20 cellular contexts compared by ENCODE assay signal in the genomic region with DNA sequence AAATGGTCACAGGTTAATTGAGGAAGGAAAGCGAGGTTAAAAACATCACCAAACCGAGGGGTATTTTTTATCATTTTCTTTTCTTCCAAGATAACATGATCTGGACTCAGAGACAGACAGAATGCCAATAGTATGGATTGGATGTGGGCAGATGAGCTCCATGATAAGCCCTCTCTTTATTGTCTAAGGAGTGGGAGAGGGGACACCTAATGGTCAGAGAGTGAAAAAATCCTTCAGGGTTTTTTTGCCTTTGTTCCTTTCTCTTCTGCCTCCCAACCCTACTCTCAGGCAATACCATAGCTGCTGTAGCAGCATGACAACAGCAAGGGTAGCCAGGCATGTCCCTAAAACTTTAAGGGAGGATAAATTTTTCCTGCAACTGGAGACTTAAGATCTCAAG.
DNase-seq lines count a peak whose midpoint lies in the region; ATAC-seq and TF ChIP-seq lines count a peak whose summit lies in the region.
"Had no signal": no experiment of that assay in that cellular context is flagged by ENCODE, and none has a peak within 500 bp of the region (broad histone marks: within the 10 kb centered on the region; RNA-seq: fewer than 3 reads in every experiment).

No MANE protein-coding gene starts in this region.

- peaks cover 25% of the 10 kb centered on the region for H3K9me3 ChIP-seq in endodermal cell (ENCODE audit: control insufficient read depth, low read length)
- H3K9me3 ChIP-seq: SJCRH30, thoracic aorta had no signal

- peaks cover 7% of the 10 kb centered on the region for H3K9me3 Mint-ChIP-seq in endodermal cell
- H3K9me3 Mint-ChIP-seq: CD4-positive, alpha-beta T cell had no signal

- WGBS in endodermal cell (ENCODE audit: insufficient coverage in 1 of 2, insufficient read length in 1 of 2), 2 experiments = 94 to 100% methylated on average over 2 of the region's 2 CpGs

- H3K4me1 ChIP-seq in endodermal cell (ENCODE audit: control insufficient read depth, insufficient read depth, low read length) = peaks cover 4% of the 10 kb centered on the region
- H3K4me1 ChIP-seq: left lung, right atrium auricular region had no signal

- no peak overlapping the region for H3K9ac ChIP-seq in endodermal cell (ENCODE audit: extremely low read depth, low read length, poor library complexity, severe bottlenecking)

- DNase-seq in AG10803 (ENCODE audit: low read depth) (peak; percentile 1), GM12864 (ENCODE audit: low read depth) (no peak), NB4 (ENCODE audit: low read depth) (peak; percentile 6), endodermal cell (no peak), amygdala (lab: John Stamatoyannopoulos, UW) (no peak), ecto neural progenitor cell (ENCODE audit: low spot score) (no peak), NCI-H526 treated with DMSO at 0.1 percent for 48 hours (lab: John Stamatoyannopoulos, UW) (no peak)
- DNase-seq: activated CD8-positive, alpha-beta T cell treated with anti-CD3 and anti-CD28 coated beads, Interleukin-2, amount 10 ng/mL, durations not matched to agents 7 days and 5 days; adrenal gland; CD4-positive, alpha-beta T cell; hypothalamus; left lung; naive thymus-derived CD8-positive, alpha-beta T cell; NCI-H1436; stimulated activated CD4-positive, alpha-beta T cell treated with anti-CD3 and anti-CD28 coated beads, Interleukin-1b, Interleukin-23, amount 100 ng/mL, for 48 hours had no signal

- H3K4me3 ChIP-seq in AG10803 (ENCODE audit: low read length) (no peak overlapping the region), GM12864 (ENCODE audit: low read depth, low read length) (no peak overlapping the region), NB4 (ENCODE audit: low read depth, low read length) (no peak overlapping the region), endodermal cell (ENCODE audit: low read length) (no peak overlapping the region)
- H3K4me3 ChIP-seq: adrenal gland, left lung, right atrium auricular region, SJCRH30, thoracic aorta had no signal

- H3K27me3 Mint-ChIP-seq in endodermal cell (ENCODE audit: insufficient read depth) = no peaks in the 10 kb centered on the region

- H3K4me3 Mint-ChIP-seq in endodermal cell = no peak overlapping the region
- H3K4me3 Mint-ChIP-seq: activated CD8-positive, alpha-beta T cell treated with anti-CD3 and anti-CD28 coated beads, Interleukin-2, amount 10 ng/mL, durations not matched to agents 7 days and 5 days; CD4-positive, alpha-beta T cell; naive thymus-derived CD8-positive, alpha-beta T cell had no signal

- peak; percentile 38 for TF ChIP-seq CTCF in AG10803 (conservative IDR thresholded peaks at IDR 0.05; ENCODE audit: low read length)
- TF ChIP-seq CTCF in GM12864 (IDR thresholded peaks at IDR 0.05; ENCODE audit: low read depth, low read length, missing control alignments) = peak; percentile 33
- peak; percentile 28 for TF ChIP-seq CTCF in NB4 (IDR thresholded peaks at IDR 0.05; ENCODE audit: low read depth, low read length)
- peak; percentile 57 for TF ChIP-seq CTCF in endodermal cell (conservative IDR thresholded peaks at IDR 0.05)

- H3K27ac Mint-ChIP-seq in endodermal cell = no peak overlapping the region
- H3K27ac Mint-ChIP-seq: activated CD8-positive, alpha-beta T cell treated with anti-CD3 and anti-CD28 coated beads, Interleukin-2, amount 10 ng/mL, durations not matched to agents 7 days and 5 days; CD4-positive, alpha-beta T cell; naive thymus-derived CD8-positive, alpha-beta T cell had no signal

- H3K4me1 Mint-ChIP-seq in endodermal cell = peaks cover 9% of the 10 kb centered on the region
- H3K4me1 Mint-ChIP-seq: naive thymus-derived CD8-positive, alpha-beta T cell had no signal

- H3K27me3 ChIP-seq in endodermal cell (ENCODE audit: control insufficient read depth, insufficient read depth, low read length, poor library complexity, severe bottlenecking) = no peaks in the 10 kb centered on the region
- H3K27me3 ChIP-seq: adrenal gland, left lung, right atrium auricular region, SJCRH30 had no signal

- no peaks in the 10 kb centered on the region for H3K36me3 ChIP-seq in endodermal cell (ENCODE audit: control insufficient read depth, insufficient read depth, low read length)
- H3K36me3 ChIP-seq: adrenal gland, left lung, right atrium auricular region, SJCRH30, thoracic aorta had no signal

- no peak for ATAC-seq in GM21367 (IDR thresholded peaks at IDR 0.05; ENCODE audit: unreplicated experiment)
- ATAC-seq: activated CD8-positive, alpha-beta T cell treated with anti-CD3 and anti-CD28 coated beads, Interleukin-2, amount 10 ng/mL, durations not matched to agents 7 days and 5 days; HepG2; left lung; naive thymus-derived CD8-positive, alpha-beta T cell had no signal

- TF ChIP-seq POLR2A in NB4 (IDR thresholded peaks at IDR 0.05; ENCODE audit: extremely low read depth, insufficient read length) = no peak

- H3K27ac ChIP-seq in endodermal cell (ENCODE audit: low read depth, low read length) = no peak overlapping the region
- H3K27ac ChIP-seq: left lung, right atrium auricular region, SJCRH30, thoracic aorta had no signal

- H3K36me3 Mint-ChIP-seq in endodermal cell (ENCODE audit: low read depth) = no peaks in the 10 kb centered on the region

Comparison
In these comparisons a context has a peak if more than half of its experiments do, and no peak if none do; other contexts are left out.
1. DNase-seq: peak in AG10803 (single experiment) and NB4 (single experiment); none in GM12864 (single experiment), endodermal cell (single experiment), amygdala (0 of 56), ecto neural progenitor cell (single experiment) and NCI-H526 treated with DMSO at 0.1 percent for 48 hours (single experiment).
2. Peak in every context shown above with its lines, with median percentiles within 50 percentile points of each other: CTCF ChIP-seq.